ENCODE assay signal across 8 cellular contexts in the genomic region with DNA sequence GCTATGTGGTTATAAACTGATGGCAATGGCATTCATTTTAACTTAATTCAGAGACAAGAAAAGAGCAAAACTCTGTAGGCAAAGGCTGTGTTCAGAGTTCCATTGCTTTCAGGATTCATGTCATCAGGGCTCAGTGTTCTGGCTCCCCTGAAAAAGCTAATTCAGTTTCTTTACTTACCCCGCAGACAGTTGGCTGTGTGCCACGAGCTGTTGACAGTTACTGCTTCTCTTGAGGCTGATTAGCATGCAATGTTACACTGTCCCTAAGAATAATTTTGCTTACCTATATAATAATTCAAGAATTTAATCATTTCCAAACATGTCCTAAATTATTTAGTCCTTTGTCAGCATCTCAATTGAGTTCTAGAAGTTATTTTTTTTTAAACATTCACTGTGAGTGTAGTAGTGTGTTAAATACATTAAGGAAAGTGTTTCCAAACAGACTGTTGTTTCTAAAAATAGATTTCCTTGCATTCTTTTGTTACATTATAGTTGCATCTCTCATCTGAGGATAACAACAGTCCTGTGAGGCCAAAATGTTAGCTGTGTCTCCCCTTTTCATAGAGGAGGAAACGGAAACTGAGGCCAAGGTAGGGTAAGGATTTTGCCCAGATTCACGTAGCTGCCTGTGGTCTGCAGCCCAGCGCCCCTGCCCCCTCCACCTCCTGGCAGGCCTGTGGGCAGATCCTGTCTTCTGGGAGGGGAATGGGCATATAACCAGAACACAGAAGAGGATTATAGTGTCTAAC.
DNase-seq lines count a peak whose midpoint lies in the region; ATAC-seq and TF ChIP-seq lines count a peak whose summit lies in the region.

No MANE protein-coding gene starts in this region.

- ATAC-seq in HG02759 (IDR thresholded peaks at IDR 0.05; ENCODE audit: unreplicated experiment) = no peak
- ATAC-seq in GM18517 (IDR thresholded peaks at IDR 0.05; ENCODE audit: unreplicated experiment) = no peak

- DNase-seq in NCI-H146 (lab: John Stamatoyannopoulos, UW) (peak; percentile 56), NCI-H146 treated with DMSO at 0.1 percent for 48 hours (lab: John Stamatoyannopoulos, UW; ENCODE audit: unreplicated experiment) (no peak), NCI-H748 (lab: John Stamatoyannopoulos, UW; ENCODE audit: unreplicated experiment) (peak; percentile 79), epithelial cell of esophagus (ENCODE audit: low read depth) (peak; percentile 17), renal cortical epithelial cell (ENCODE audit: low read depth) (peak; percentile 32), MG63 (no peak)

- no peaks in the 10 kb centered on the region for H3K36me3 ChIP-seq in MG63

- TF ChIP-seq CTCF in epithelial cell of esophagus (IDR thresholded peaks at IDR 0.05; ENCODE audit: insufficient read depth, low read depth, low read length, missing control alignments) = no peak

- H3K4me3 ChIP-seq in epithelial cell of esophagus (ENCODE audit: low read length) (no peak overlapping the region), MG63 (no peak overlapping the region)

- H3K27me3 ChIP-seq in MG63 = no peaks in the 10 kb centered on the region

- H3K9me3 ChIP-seq in MG63 = no peaks in the 10 kb centered on the region

Comparison
In these comparisons a context has a peak if more than half of its experiments do, and no peak if none do; other contexts are left out.
1. DNase-seq: peak in NCI-H146 (single experiment), NCI-H748 (single experiment), epithelial cell of esophagus (single experiment) and renal cortical epithelial cell (single experiment); none in NCI-H146 treated with DMSO at 0.1 percent for 48 hours (single experiment) and MG63 (single experiment).